Comparison of ENCODE assay signal across 9 cellular contexts in the genomic region with DNA sequence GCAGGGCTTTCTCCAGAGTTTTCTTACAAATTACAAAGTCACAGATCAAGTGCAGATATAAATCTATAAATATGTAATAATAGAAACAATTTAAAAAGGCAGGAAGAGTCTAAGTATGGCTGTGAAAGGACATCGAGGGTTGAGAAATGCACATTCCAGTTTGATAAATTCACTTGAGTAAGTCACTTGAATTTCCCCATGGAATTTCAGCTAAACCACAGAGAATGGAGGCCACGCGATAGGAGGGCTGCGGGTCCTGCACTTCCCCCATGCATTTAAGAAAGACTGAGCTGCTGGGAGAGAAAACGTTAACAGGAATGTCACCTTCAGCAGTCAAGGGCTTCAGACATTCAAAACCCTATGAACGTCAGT. TPM values are rescaled to one million over a fixed set of nuclear protein-coding genes. Genes with fewer than 3 reads are reported as not detected.
DNase-seq lines count a peak whose midpoint lies in the region; ATAC-seq and TF ChIP-seq lines count a peak whose summit lies in the region.
"Had no signal": no experiment of that assay in that cellular context is flagged by ENCODE, and none has a peak within 500 bp of the region (broad histone marks: within the 10 kb centered on the region; RNA-seq: fewer than 3 reads in every experiment).

No MANE protein-coding gene starts in this region.

- peaks cover 31% of the 10 kb centered on the region for H3K4me1 ChIP-seq in CD8-positive, alpha-beta memory T cell (ENCODE audit: insufficient read depth, low read length)
- peaks cover 42% of the 10 kb centered on the region for H3K4me1 ChIP-seq in psoas muscle

- H3K36me3 ChIP-seq in CD8-positive, alpha-beta memory T cell (ENCODE audit: insufficient read depth, low read length) = peaks cover 49% of the 10 kb centered on the region
- H3K36me3 ChIP-seq in psoas muscle (ENCODE audit: insufficient read depth in 1 of 2, low read depth in 1 of 2) = peaks cover 8 to 91% of the 10 kb centered on the region in 2 donors

- POLR2A ChIA-PET in CD8-positive, alpha-beta memory T cell (lab: Charles Lee) = interaction anchor here (0.8 to 5.8 kb wide), 5 partner anchors 10 to 224 kb away, joined by 3 to 51 read pairs (median 6); a partner anchor contains a TSS

- intact Hi-C loops in psoas muscle (cut with DNase I) = no loop called here

- no peak for ATAC-seq in psoas muscle
- ATAC-seq in HG03460 (IDR thresholded peaks at IDR 0.05; ENCODE audit: unreplicated experiment) = no peak

- WGBS in psoas muscle, 3 donors = 63 to 73% (median 64%) methylated on average over 6 of the region's 6 CpGs

- H3K36me3 Mint-ChIP-seq in CD8-positive, alpha-beta memory T cell = peaks cover 14 to 78% (median 18%) of the 10 kb centered on the region in 3 donors

- peak overlapping the region; percentile 68 for H3K27ac ChIP-seq in CD8-positive, alpha-beta memory T cell (ENCODE audit: low read depth, low read length)
- peak overlapping the region; percentile 89 for H3K27ac ChIP-seq in psoas muscle

- H3K27me3 Mint-ChIP-seq in CD8-positive, alpha-beta memory T cell = no peaks in the 10 kb centered on the region

- no peak for DNase-seq in CD8-positive, alpha-beta memory T cell
- peak; percentile 69 for DNase-seq in RPMI7951 (ENCODE audit: low read depth)
- peak; percentile 24 for DNase-seq in epidermal melanocyte (ENCODE audit: insufficient read length, low spot score)
- peak in 1 of 2 donors; percentile 26 for DNase-seq in psoas muscle
- DNase-seq in dermis blood vessel endothelial cell = no peak
- no peak for DNase-seq in stimulated activated CD4-positive, alpha-beta T cell treated with anti-CD3 and anti-CD28 coated beads, Interleukin-15, amount 100 ng/mL, for 24 hours
- DNase-seq in activated T-cell treated with anti-CD3 and anti-CD28 coated beads, Interleukin-2, amount 50 U/mL, for 1 hour = no peak
- DNase-seq: nucleus accumbens had no signal

- H3K4me3 Mint-ChIP-seq in CD8-positive, alpha-beta memory T cell = peak overlapping the region in 6 of 7 donors; percentile 37 to 76 (median 68)

- no peak overlapping the region for H3K4me3 ChIP-seq in CD8-positive, alpha-beta memory T cell (ENCODE audit: low read length)
- peak overlapping the region; percentile 13 for H3K4me3 ChIP-seq in psoas muscle

- peaks cover 46 to 69% (median 48%) of the 10 kb centered on the region in 3 donors for H3K4me1 Mint-ChIP-seq in CD8-positive, alpha-beta memory T cell

- H3K9me3 ChIP-seq in CD8-positive, alpha-beta memory T cell (ENCODE audit: low read length) = no peaks in the 10 kb centered on the region
- no peaks in the 10 kb centered on the region for H3K9me3 ChIP-seq in psoas muscle

- H3K9me3 Mint-ChIP-seq in CD8-positive, alpha-beta memory T cell = no peaks in the 10 kb centered on the region

- H3K27me3 ChIP-seq in CD8-positive, alpha-beta memory T cell (ENCODE audit: insufficient read depth, low read length, poor library complexity, severe bottlenecking) = no peaks in the 10 kb centered on the region
- no peaks in the 10 kb centered on the region for H3K27me3 ChIP-seq in psoas muscle (ENCODE audit: insufficient read depth in 3 of 3, low read length in 2 of 3)

- TF ChIP-seq CTCF in psoas muscle (IDR thresholded peaks at IDR 0.05) = no peak

- H3K27ac Mint-ChIP-seq in CD8-positive, alpha-beta memory T cell = peak overlapping the region; percentile 91 to 99 (median 98)

- CTCF ChIA-PET in CD8-positive, alpha-beta memory T cell (lab: Charles Lee) = interaction anchor here (0.9 to 5.7 kb wide), 8 partner anchors 8 to 193 kb away, joined by 3 to 52 read pairs (median 5); a partner anchor contains a TSS

RNA-seq across cellular contexts. Expression of a gene that starts 6.1 kb away (rescaled TPM):
- total RNA-seq in CD8-positive, alpha-beta memory T cell = 10 to 100 TPM; 27.1 to 29.1 TPM
- 30.6 TPM for polyA plus RNA-seq in CD8-positive, alpha-beta memory T cell
- 59.6 and 59.9 TPM in 2 replicates for total RNA-seq in RPMI7951 (2014; rRNA removed; shearing (Covaris generic))
- 10 to 100 TPM; 40.8 to 75.1 (median 52.0) TPM for total RNA-seq in psoas muscle
- 10 to 100 TPM; 34.6 to 43.2 (median 37.6) TPM for polyA plus RNA-seq in psoas muscle
- total RNA-seq in dermis blood vessel endothelial cell = 131 and 250 TPM in 2 replicates

RNA-seq across cellular contexts. Expression of a gene that starts 9.6 kb away (rescaled TPM):
- total RNA-seq in CD8-positive, alpha-beta memory T cell = 10 to 100 TPM; 62.7 to 66.8 TPM
- 37.1 TPM for polyA plus RNA-seq in CD8-positive, alpha-beta memory T cell
- total RNA-seq in RPMI7951 (2014; rRNA removed; shearing (Covaris generic)) = 24.9 and 26.2 TPM in 2 replicates
- total RNA-seq in psoas muscle (10 to 100 TPM; 30.8 to 61.9 (median 53.6) TPM), dermis blood vessel endothelial cell (20.8 and 23.1 TPM in 2 replicates)
- polyA plus RNA-seq in psoas muscle = 10 to 100 TPM; 32.3 to 81.9 (median 51.6) TPM

RNA-seq across cellular contexts. Expression of a gene that starts 9.8 kb away (rescaled TPM):
- total RNA-seq in CD8-positive, alpha-beta memory T cell = 10 to 100 TPM; 43.6 to 44.6 TPM
- 152 TPM for polyA plus RNA-seq in CD8-positive, alpha-beta memory T cell
- total RNA-seq in RPMI7951 (2014; rRNA removed; shearing (Covaris generic)) = 47.9 and 56.9 TPM in 2 replicates
- total RNA-seq in psoas muscle (10 to 100 TPM; 19.0 to 27.0 (median 24.3) TPM), dermis blood vessel endothelial cell (23.1 and 31.3 TPM in 2 replicates)
- 10 to 100 TPM; 30.8 to 54.0 (median 36.5) TPM for polyA plus RNA-seq in psoas muscle

RNA-seq across cellular contexts. Expression of a gene that starts 20.3 kb away (rescaled TPM):
- 100 to 1,000 TPM; 626 to 630 TPM for total RNA-seq in CD8-positive, alpha-beta memory T cell
- 111 TPM for polyA plus RNA-seq in CD8-positive, alpha-beta memory T cell
- 232 and 251 TPM in 2 replicates for total RNA-seq in RPMI7951 (2014; rRNA removed; shearing (Covaris generic))
- total RNA-seq in psoas muscle = 100 to 1,000 TPM in 2 of 4 donors, 10 to 100 TPM in 2; 57.9 to 128 (median 90.6) TPM
- polyA plus RNA-seq in psoas muscle = 100 to 1,000 TPM in 2 of 3 donors, 10 to 100 TPM in 1; 81.9 to 135 (median 118) TPM
- total RNA-seq in dermis blood vessel endothelial cell = 146 and 355 TPM in 2 replicates

RNA-seq across cellular contexts. Expression of a gene that starts 21.1 kb away (rescaled TPM):
- total RNA-seq in CD8-positive, alpha-beta memory T cell = 10 to 100 TPM; 22.3 to 22.9 TPM
- polyA plus RNA-seq in CD8-positive, alpha-beta memory T cell = 28.4 TPM
- total RNA-seq in RPMI7951 (2014; rRNA removed; shearing (Covaris generic)) = 23.0 and 23.4 TPM in 2 replicates
- total RNA-seq in psoas muscle (10 to 100 TPM; 18.7 to 26.5 (median 22.0) TPM), dermis blood vessel endothelial cell (29.5 and 37.8 TPM in 2 replicates)
- 10 to 100 TPM; 10.1 to 27.4 (median 10.3) TPM for polyA plus RNA-seq in psoas muscle

Comparison
In these comparisons a context has a peak if more than half of its experiments do, and no peak if none do; other contexts are left out.
1. DNase-seq: peak in RPMI7951 (single experiment) and epidermal melanocyte (single experiment); none in CD8-positive, alpha-beta memory T cell (0 of 5), dermis blood vessel endothelial cell (single experiment), stimulated activated CD4-positive, alpha-beta T cell treated with anti-CD3 and anti-CD28 coated beads, Interleukin-15, amount 100 ng/mL, for 24 hours (single experiment) and activated T-cell treated with anti-CD3 and anti-CD28 coated beads, Interleukin-2, amount 50 U/mL, for 1 hour (single experiment).